In genomic region chr18:59501876-59502221, GRCh38 we compare ENCODE assay signal across 17 cellular contexts.
DNase-seq lines count a peak whose midpoint lies in the region; ATAC-seq, FAIRE-seq and TF ChIP-seq lines count a peak whose summit lies in the region.
"Had no signal": no experiment of that assay in that cellular context is flagged by ENCODE, and none has a peak within 500 bp of the region (broad histone marks: within the 10 kb centered on the region; RNA-seq: fewer than 3 reads in every experiment).

No MANE protein-coding gene starts in this region.

- intact Hi-C loops in esophagus muscularis mucosa (cut with DNase I): no loop called here

- peak overlapping the region; percentile 89 for H3K27ac Mint-ChIP-seq in osteocyte (ENCODE audit: unreplicated experiment)
- H3K27ac Mint-ChIP-seq: activated CD8-positive, alpha-beta T cell treated with anti-CD3 and anti-CD28 coated beads, Interleukin-2, amount 10 ng/mL, durations not matched to agents 7 days and 5 days; endodermal cell; IgD-negative memory B cell had no signal

- peaks cover 33% of the 10 kb centered on the region for H3K4me1 Mint-ChIP-seq in osteocyte (ENCODE audit: unreplicated experiment)
- H3K4me1 Mint-ChIP-seq: IgD-negative memory B cell had no signal

- no peak overlapping the region for H3K4me3 Mint-ChIP-seq in osteocyte (ENCODE audit: unreplicated experiment)
- H3K4me3 Mint-ChIP-seq: activated CD8-positive, alpha-beta T cell treated with anti-CD3 and anti-CD28 coated beads, Interleukin-2, amount 10 ng/mL, durations not matched to agents 7 days and 5 days; endodermal cell; IgD-negative memory B cell had no signal

- H3K9me3 ChIP-seq in esophagus muscularis mucosa (no peaks in the 10 kb centered on the region), small intestine (ENCODE audit: control insufficient read depth, low read depth) (no peaks in the 10 kb centered on the region)
- H3K9me3 ChIP-seq: tibial nerve had no signal

- no peak for FAIRE-seq in small intestine (lab: Jason Lieb, UNC)

- ATAC-seq in HG03457 (IDR thresholded peaks at IDR 0.05; ENCODE audit: unreplicated experiment): no peak
- ATAC-seq: activated CD8-positive, alpha-beta T cell treated with anti-CD3 and anti-CD28 coated beads, Interleukin-2, amount 10 ng/mL, durations not matched to agents 7 days and 5 days had no signal

- H3K4me1 ChIP-seq in esophagus muscularis mucosa (peaks cover 17 to 23% (median 19%) of the 10 kb centered on the region in 4 donors), small intestine (ENCODE audit: control insufficient read depth in 2 of 2, insufficient read depth in 1 of 2, low read depth in 1 of 2, low read length in 1 of 2) (no peaks in the 10 kb centered on the region)

- no peaks in the 10 kb centered on the region for H3K36me3 Mint-ChIP-seq in osteocyte (ENCODE audit: unreplicated experiment)
- H3K36me3 Mint-ChIP-seq: IgD-negative memory B cell had no signal

- DNase-seq in Caki2 (ENCODE audit: low read depth): peak; percentile 25
- peak; percentile 88 for DNase-seq in NCI-H2171 treated with DMSO at 0.1 percent for 48 hours (lab: John Stamatoyannopoulos, UW)
- no peak for DNase-seq in esophagus muscularis mucosa (ENCODE audit: extremely low spot score)
- DNase-seq in osteocyte (ENCODE audit: extremely low spot score, unreplicated experiment): no peak
- DNase-seq in small intestine: no peak
- DNase-seq in dermis blood vessel endothelial cell: no peak
- no peak for DNase-seq in DMS153 treated with DMSO at 0.1 percent for 48 hours (lab: John Stamatoyannopoulos, UW; ENCODE audit: unreplicated experiment)
- DNase-seq: activated CD8-positive, alpha-beta T cell treated with anti-CD3 and anti-CD28 coated beads, Interleukin-2, amount 10 ng/mL, durations not matched to agents 7 days and 5 days; activated gamma-delta T cell; DMS53; endodermal cell; NCI-H146; NCI-H774; stimulated activated CD4-positive, alpha-beta T cell treated with anti-CD3 and anti-CD28 coated beads, Interleukin-15, amount 100 ng/mL, for 24 hours had no signal

- in situ Hi-C loops in Caki2 (cut with HindIII; ENCODE audit: low pct_unique_long_range_greater_than_20kb, low sequenced_read_pairs): no loop called here

- no peak for TF ChIP-seq POLR2A in esophagus muscularis mucosa (IDR thresholded peaks at IDR 0.05; ENCODE audit: low read depth)

- H3K27ac ChIP-seq in esophagus muscularis mucosa (replicated peaks in 1 of 4) (peak overlapping the region; percentile 18 to 57 (median 40)), small intestine (ENCODE audit: low read depth in 1 of 2, low read length in 1 of 2) (peak overlapping the region in 1 of 2 donors; percentile 13)
- H3K27ac ChIP-seq: tibial nerve had no signal

- no peaks in the 10 kb centered on the region for H3K27me3 Mint-ChIP-seq in osteocyte (ENCODE audit: unreplicated experiment)

- TF ChIP-seq EP300 in esophagus muscularis mucosa (IDR thresholded peaks at IDR 0.05): no peak

- TF ChIP-seq CTCF in esophagus muscularis mucosa (IDR thresholded peaks at IDR 0.05) (no peak), osteocyte (IDR thresholded peaks at IDR 0.05) (no peak)

- no peaks in the 10 kb centered on the region for H3K9me3 Mint-ChIP-seq in osteocyte (ENCODE audit: unreplicated experiment)

- WGBS in esophagus muscularis mucosa: 72% methylated on average over 5 of the region's 5 CpGs
- 65 to 81% (median 78%) methylated on average over 5 of the region's 5 CpGs for WGBS in small intestine, 3 donors

- H3K4me3 ChIP-seq in esophagus muscularis mucosa (no peak overlapping the region), small intestine (ENCODE audit: low read depth in 1 of 2, low read length in 2 of 2) (no peak overlapping the region)
- H3K4me3 ChIP-seq: tibial nerve had no signal

- H3K36me3 ChIP-seq in esophagus muscularis mucosa (no peaks in the 10 kb centered on the region), small intestine (ENCODE audit: control insufficient read depth in 2 of 2, insufficient read depth in 2 of 2, low read length in 2 of 2) (no peaks in the 10 kb centered on the region)
- H3K36me3 ChIP-seq: tibial nerve had no signal

- H3K27me3 ChIP-seq in esophagus muscularis mucosa (no peaks in the 10 kb centered on the region), small intestine (ENCODE audit: control insufficient read depth in 2 of 2, insufficient read depth in 2 of 2, low read length in 2 of 2) (no peaks in the 10 kb centered on the region)
- H3K27me3 ChIP-seq: tibial nerve had no signal

Comparison
In these comparisons a context has a peak if more than half of its experiments do, and no peak if none do; other contexts are left out.
1. DNase-seq: peak in Caki2 (single experiment) and NCI-H2171 treated with DMSO at 0.1 percent for 48 hours (single experiment); none in esophagus muscularis mucosa (single experiment), osteocyte (single experiment), small intestine (single experiment), dermis blood vessel endothelial cell (single experiment) and DMS153 treated with DMSO at 0.1 percent for 48 hours (single experiment).